In the genomic region with DNA sequence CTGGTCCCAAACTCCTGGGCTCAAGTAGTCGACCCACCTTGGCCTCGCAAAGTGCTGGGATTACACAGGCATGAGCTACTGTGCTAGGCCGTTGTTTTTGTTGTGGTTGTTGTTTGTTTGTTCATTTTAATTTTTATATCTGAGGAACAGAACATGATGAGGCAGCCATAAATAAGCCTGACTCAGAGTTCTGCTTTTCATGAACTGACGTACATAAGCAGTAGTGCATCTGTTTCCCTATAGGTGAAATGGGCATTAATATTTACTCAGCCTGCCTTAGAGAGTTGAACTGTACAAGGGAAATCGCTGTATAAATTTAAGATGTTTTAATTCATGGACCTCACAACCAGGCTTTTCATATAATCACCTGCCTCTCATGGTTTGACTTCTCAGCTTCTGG, we compare ENCODE assay signal across 23 cellular contexts.
"Had no signal": no experiment of that assay in that cellular context is flagged by ENCODE, and none has a peak within 500 bp of the region (broad histone marks: within the 10 kb centered on the region; RNA-seq: fewer than 3 reads in every experiment).

No MANE protein-coding gene starts in this region.

- H3K36me3 ChIP-seq: adrenal gland, breast epithelium had no signal

- H3K4me3 ChIP-seq: adrenal gland, breast epithelium, spleen, thoracic aorta, upper lobe of right lung had no signal

- ATAC-seq: activated CD8-positive, alpha-beta T cell treated with anti-CD3 and anti-CD28 coated beads for 36 hours; stimulated activated memory B cell treated with anti-CD40 and anti-IgM and Interleukin-4, amounts not matched to agents 10 μg/mL and 1 μg/mL and 100 μg/mL, for 72 hours; upper lobe of right lung had no signal

- H3K27me3 Mint-ChIP-seq: activated CD8-positive, alpha-beta T cell treated with anti-CD3 and anti-CD28 coated beads for 36 hours; stimulated activated memory B cell treated with anti-CD40 and anti-IgM and Interleukin-4, amounts not matched to agents 10 μg/mL and 1 μg/mL and 100 μg/mL, for 72 hours had no signal

- DNase-seq: activated CD4-positive, alpha-beta T cell treated with anti-CD3 and anti-CD28 coated beads for 48 hours; activated CD4-positive, CD25-positive, alpha-beta regulatory T cell; activated CD8-positive, alpha-beta T cell treated with anti-CD3 and anti-CD28 coated beads for 36 hours; activated naive CD4-positive, alpha-beta T cell treated with anti-CD3 and anti-CD28 coated beads, Interleukin-2, amount 50 U/mL, for 16 hours; activated T-cell treated with anti-CD3 and anti-CD28 coated beads, Interleukin-2, amount 50 U/mL, for 1 hour; adrenal gland; cerebellar nuclear complex; cortex of kidney; effector CD4-positive, alpha-beta T cell; hypothalamus; retina; spleen; stimulated activated CD4-positive, alpha-beta T cell treated with anti-CD3 and anti-CD28 coated beads, Interleukin-4, amount 100 ng/mL, for 4 hours; T1000; upper lobe of right lung had no signal

- FAIRE-seq: astrocyte, frontal cortex, keratinocyte had no signal

- H3K4me1 Mint-ChIP-seq: neural crest cell had no signal

- H3K4me3 Mint-ChIP-seq: activated CD8-positive, alpha-beta T cell treated with anti-CD3 and anti-CD28 coated beads for 36 hours; neural crest cell; stimulated activated memory B cell treated with anti-CD40 and anti-IgM and Interleukin-4, amounts not matched to agents 10 μg/mL and 1 μg/mL and 100 μg/mL, for 72 hours had no signal

- H3K4me1 ChIP-seq: breast epithelium had no signal

- H3K27ac ChIP-seq: adrenal gland, breast epithelium, spleen, thoracic aorta, upper lobe of right lung had no signal

- H3K27me3 ChIP-seq: adrenal gland, breast epithelium, spleen, upper lobe of right lung had no signal

- H3K27ac Mint-ChIP-seq: activated CD8-positive, alpha-beta T cell treated with anti-CD3 and anti-CD28 coated beads for 36 hours; activated T-helper 2 cell treated with anti-CD3 and anti-CD28 coated beads, Interferon-gamma antibody, Interleukin-2, Interleukin-4, amounts not matched to agents 10 μg/mL and 5 μg/mL and 100 μg/mL, durations not matched to agents 14 hours and 24 hours and 36 hours had no signal

- H3K9me3 ChIP-seq: breast epithelium, spleen, thoracic aorta, upper lobe of right lung had no signal

- H3K9me3 Mint-ChIP-seq: activated CD8-positive, alpha-beta T cell treated with anti-CD3 and anti-CD28 coated beads for 36 hours; activated T-helper 2 cell treated with anti-CD3 and anti-CD28 coated beads, Interferon-gamma antibody, Interleukin-2, Interleukin-4, amounts not matched to agents 10 μg/mL and 5 μg/mL and 100 μg/mL, durations not matched to agents 14 hours and 24 hours and 36 hours; neural crest cell; stimulated activated memory B cell treated with anti-CD40 and anti-IgM and Interleukin-4, amounts not matched to agents 10 μg/mL and 1 μg/mL and 100 μg/mL, for 72 hours had no signal
